ENCODE assay signal across 8 cellular contexts in the genomic region with DNA sequence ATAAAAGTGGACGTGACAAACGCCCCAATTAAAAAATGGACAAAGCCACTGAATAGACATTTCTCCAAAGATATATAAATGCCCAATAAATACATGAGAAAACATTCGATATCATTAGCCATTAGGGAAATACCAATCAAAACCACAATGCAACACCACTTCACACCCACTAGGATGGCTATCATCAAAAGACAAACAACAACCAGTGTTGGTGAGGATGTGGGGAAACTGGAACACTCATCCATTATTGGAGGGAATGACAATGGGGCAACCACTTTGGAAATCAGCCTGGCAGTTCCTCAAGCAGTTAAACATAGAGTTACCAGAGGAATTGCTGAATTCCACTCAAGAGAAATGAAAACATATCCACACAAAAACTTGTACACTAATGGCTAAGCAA. TPM values are rescaled to one million over a fixed set of nuclear protein-coding genes. Genes with fewer than 3 reads are reported as not detected.
"Had no signal": no experiment of that assay in that cellular context is flagged by ENCODE, and none has a peak within 500 bp of the region (broad histone marks: within the 10 kb centered on the region; RNA-seq: fewer than 3 reads in every experiment).

No MANE protein-coding gene starts in this region.

- FAIRE-seq: HTR-8/SVneo had no signal

- DNase-seq: GM23248, GOT3, H7, IMR-90 had no signal

- H3K27ac ChIP-seq: GM23248 had no signal

- H3K9me3 ChIP-seq: HAP-1 had no signal

- H3K9ac ChIP-seq: GM23248 had no signal

- H3K4me1 ChIP-seq: HAP-1 had no signal

- H2AFZ ChIP-seq: GM23248 had no signal

- H3K36me3 ChIP-seq: HAP-1 had no signal

- ATAC-seq: HCT116 had no signal

- H3K4me3 ChIP-seq: GM23248, HAP-1 had no signal

RNA-seq across cellular contexts. Expression of gene FGD5, which starts 32.4 kb away (rescaled TPM):
- total RNA-seq: GM23248, HT-29, IMR-90 had no signal
- polyA plus RNA-seq: GM23248, IMR-90 had no signal
